In genomic region chr10:113690749-113691148, GRCh38 we compare ENCODE assay signal across 36 cellular contexts. TPM values are rescaled to one million over a fixed set of nuclear protein-coding genes. Genes with fewer than 3 reads are reported as not detected.
"Had no signal": no experiment of that assay in that cellular context is flagged by ENCODE, and none has a peak within 500 bp of the region (broad histone marks: within the 10 kb centered on the region; RNA-seq: fewer than 3 reads in every experiment).

No MANE protein-coding gene starts in this region.

- ATAC-seq: Panc1, Right ventricle myocardium inferior, SK-N-SH treated with all-trans-retinoic acid at 6 μM for 48 hours had no signal

- H3K27me3 ChIP-seq: SJCRH30 had no signal

- H3K4me2 ChIP-seq: PC-9 had no signal

- H3K4me3 ChIP-seq: PC-9, SJCRH30, SK-N-MC had no signal

- H3K27ac ChIP-seq: KMS-11, PC-9, RWPE1, SJCRH30, SK-N-MC had no signal

- H3K4me1 ChIP-seq: SJCRH30 had no signal

- DNase-seq: MM.1S, MV-4-11, NCI-H1092, NCI-H1105 treated with DMSO at 0.1 percent for 48 hours, NCI-H1417, NCI-H1436, NCI-H146, NCI-H1694, NCI-H187, NCI-H1930, NCI-H2029 treated with DMSO at 0.1 percent for 48 hours, NCI-H2081 treated with DMSO at 0.1 percent for 48 hours, NCI-H2107, NCI-H2171, NCI-H226, NCI-H446 treated with DMSO at 0.1 percent for 48 hours, NCI-H510A, NCI-H524, NCI-H526, NCI-H69, NCI-H748 treated with DMSO at 0.1 percent for 48 hours, NCI-H82, PC-9, SHP77, SIG-M5, SJCRH30 had no signal

- H3K9ac ChIP-seq: KMS-11 had no signal

RNA-seq across cellular contexts. Expression of gene NRAP, which starts 26.9 kb away (rescaled TPM):
- total RNA-seq: LHCN-M2, MCF 10A, OCI-LY7, PC-9, RPMI7951, SJCRH30 had no signal
